ENCODE assay signal across 12 cellular contexts in genomic region chr2:195049372-195050031, GRCh38.
DNase-seq lines count a peak whose midpoint lies in the region; ATAC-seq and TF ChIP-seq lines count a peak whose summit lies in the region.
"Had no signal": no experiment of that assay in that cellular context is flagged by ENCODE, and none has a peak within 500 bp of the region (broad histone marks: within the 10 kb centered on the region; RNA-seq: fewer than 3 reads in every experiment).

No MANE protein-coding gene starts in this region.

- no peaks in the 10 kb centered on the region for H3K27me3 ChIP-seq in esophagus muscularis mucosa
- H3K27me3 ChIP-seq: pancreas, uterus had no signal

- no peak for TF ChIP-seq POLR2A in esophagus muscularis mucosa (IDR thresholded peaks at IDR 0.05; ENCODE audit: low read depth)

- no peaks in the 10 kb centered on the region for H3K27me3 Mint-ChIP-seq in activated CD4-positive, alpha-beta T cell treated with anti-CD3 and anti-CD28 coated beads, Interleukin-2, amount 10 ng/mL, durations not matched to agents 24 days and 14 days

- no peak overlapping the region for H3K27ac ChIP-seq in esophagus muscularis mucosa (replicated peaks in 1 of 4)
- H3K27ac ChIP-seq: pancreas, uterus had no signal

- ATAC-seq in GM18861 (IDR thresholded peaks at IDR 0.05; ENCODE audit: unreplicated experiment) (peak; percentile 96), GM21619 (IDR thresholded peaks at IDR 0.05; ENCODE audit: unreplicated experiment) (peak; percentile 89), HG03139 (IDR thresholded peaks at IDR 0.05; ENCODE audit: unreplicated experiment) (peak; percentile 72)
- ATAC-seq: pancreas had no signal

- TF ChIP-seq CTCF in astrocyte of the spinal cord (IDR thresholded peaks at IDR 0.05; ENCODE audit: low read depth, low read length) (no peak), esophagus muscularis mucosa (IDR thresholded peaks at IDR 0.05) (no peak)

- no peak overlapping the region for H3K27ac Mint-ChIP-seq in activated CD4-positive, alpha-beta T cell treated with anti-CD3 and anti-CD28 coated beads, Interleukin-2, amount 10 ng/mL, durations not matched to agents 24 days and 14 days

- DNase-seq in astrocyte of the spinal cord (ENCODE audit: low read depth, low spot score) = peak; percentile 57
- no peak for DNase-seq in activated CD4-positive, alpha-beta T cell treated with anti-CD3 and anti-CD28 coated beads, Interleukin-2, amount 10 ng/mL, durations not matched to agents 24 days and 14 days
- no peak for DNase-seq in esophagus muscularis mucosa (ENCODE audit: extremely low spot score)
- DNase-seq in NOMO-1 (lab: John Stamatoyannopoulos, UW; ENCODE audit: unreplicated experiment in 2 of 2) = no peak
- DNase-seq in activated CD4-positive, alpha-beta T cell treated with anti-CD3 and anti-CD28 coated beads for 48 hours = no peak
- DNase-seq: activated gamma-delta T cell treated with Interleukin-2 at 50 U/mL for 16 hours, NCI-H748 treated with DMSO at 0.1 percent for 48 hours, pancreas, uterus had no signal

- H3K4me3 Mint-ChIP-seq in activated CD4-positive, alpha-beta T cell treated with anti-CD3 and anti-CD28 coated beads, Interleukin-2, amount 10 ng/mL, durations not matched to agents 24 days and 14 days = no peak overlapping the region

- peaks cover 0 to 11% (median 3%) of the 10 kb centered on the region in 4 donors for H3K4me1 ChIP-seq in esophagus muscularis mucosa
- H3K4me1 ChIP-seq: pancreas, uterus had no signal

- in situ Hi-C loops in astrocyte of the spinal cord (cut with HindIII; ENCODE audit: low sequenced_read_pairs) = no loop called here

- H3K36me3 ChIP-seq in esophagus muscularis mucosa = no peaks in the 10 kb centered on the region
- H3K36me3 ChIP-seq: pancreas, uterus had no signal

- H3K4me3 ChIP-seq in astrocyte of the spinal cord (ENCODE audit: low read depth, low read length) = no peak overlapping the region
- H3K4me3 ChIP-seq in esophagus muscularis mucosa = no peak overlapping the region
- H3K4me3 ChIP-seq: pancreas, uterus had no signal

- no peaks in the 10 kb centered on the region for H3K9me3 Mint-ChIP-seq in activated CD4-positive, alpha-beta T cell treated with anti-CD3 and anti-CD28 coated beads, Interleukin-2, amount 10 ng/mL, durations not matched to agents 24 days and 14 days

- no peaks in the 10 kb centered on the region for H3K36me3 Mint-ChIP-seq in activated CD4-positive, alpha-beta T cell treated with anti-CD3 and anti-CD28 coated beads, Interleukin-2, amount 10 ng/mL, durations not matched to agents 24 days and 14 days (ENCODE audit: low read depth)

- TF ChIP-seq EP300 in esophagus muscularis mucosa (IDR thresholded peaks at IDR 0.05) = no peak

- no peaks in the 10 kb centered on the region for H3K9me3 ChIP-seq in esophagus muscularis mucosa
- H3K9me3 ChIP-seq: pancreas, uterus had no signal

- H3K4me1 Mint-ChIP-seq in activated CD4-positive, alpha-beta T cell treated with anti-CD3 and anti-CD28 coated beads, Interleukin-2, amount 10 ng/mL, durations not matched to agents 24 days and 14 days = peaks cover 2% of the 10 kb centered on the region

- intact Hi-C loops in activated CD4-positive, alpha-beta T cell treated with anti-CD3 and anti-CD28 coated beads, Interleukin-2, amount 10 ng/mL, durations not matched to agents 24 days and 14 days (cut with micrococcal nuclease) = no loop called here
- intact Hi-C loops in esophagus muscularis mucosa (cut with DNase I) = no loop called here

- WGBS in esophagus muscularis mucosa = 75% methylated on average over 1 of the region's 1 CpG
